12 cellular contexts compared by ENCODE assay signal in the genomic region with DNA sequence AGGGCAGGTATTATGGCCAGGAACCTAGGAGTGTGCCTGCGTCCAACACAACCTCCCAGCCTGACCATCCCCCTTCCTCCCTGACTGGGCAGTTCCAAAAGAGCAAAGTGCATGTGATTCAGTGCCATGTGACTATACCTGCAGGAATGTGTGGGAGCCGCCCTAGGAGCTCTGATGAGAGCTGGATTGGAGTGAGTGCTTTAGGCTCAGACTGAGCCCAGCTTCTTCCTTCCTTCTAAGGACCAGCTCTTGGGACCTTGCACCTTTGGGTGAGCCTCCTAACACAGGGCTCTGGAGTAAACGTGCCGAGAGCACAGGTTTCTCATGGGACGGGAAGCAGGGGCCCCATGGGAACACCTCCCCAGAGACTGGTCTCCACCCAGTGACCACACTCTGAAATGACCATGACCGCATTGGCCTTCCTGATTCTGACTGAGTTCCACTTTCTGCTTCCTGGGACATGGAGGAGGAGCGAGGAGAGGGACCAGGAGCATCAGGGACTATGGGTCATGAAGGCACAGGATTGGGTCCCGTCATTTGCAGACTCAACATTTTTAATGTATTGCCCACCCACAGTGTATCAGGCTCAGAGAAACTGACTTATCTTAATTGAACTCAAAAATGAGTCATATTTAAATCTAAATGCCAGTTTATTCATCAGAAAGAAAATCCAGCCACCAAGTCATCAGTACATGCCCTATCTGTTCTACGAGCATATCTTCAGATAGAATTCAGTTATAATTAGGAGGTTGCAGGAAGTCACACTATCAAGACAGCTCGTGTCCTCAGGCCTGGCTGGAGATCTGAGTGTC.
DNase-seq lines count a peak whose midpoint lies in the region; ATAC-seq lines count a peak whose summit lies in the region.
"Had no signal": no experiment of that assay in that cellular context is flagged by ENCODE, and none has a peak within 500 bp of the region (broad histone marks: within the 10 kb centered on the region; RNA-seq: fewer than 3 reads in every experiment).

No MANE protein-coding gene starts in this region.

- H3K9ac ChIP-seq in BLaER1 treated with 17β-estradiol and CSF1 and Interleukin-3, amounts not matched to agents 10 nM and 100 nM = no peak overlapping the region
- H3K9ac ChIP-seq in duodenal mucosa (ENCODE audit: low read depth in 1 of 2, low read length in 2 of 2) = peak overlapping the region in 1 of 2 donors; percentile 16

- no peak overlapping the region for H3K27ac ChIP-seq in BLaER1 treated with 17β-estradiol and CSF1 and Interleukin-3, amounts not matched to agents 10 nM and 100 nM
- peak overlapping the region; percentile 71 for H3K27ac ChIP-seq in duodenal mucosa (ENCODE audit: low read depth, low read length)

- peaks cover under 1 to 11% (median 9%) of the 10 kb centered on the region in 11 experiments; a peak in 17 of 22 replicates for H3K9me3 ChIP-seq in BLaER1 treated with 17β-estradiol and CSF1 and Interleukin-3, amounts not matched to agents 10 nM and 100 nM (replicated peaks in 1 of 11)
- no peaks in the 10 kb centered on the region for H3K9me3 ChIP-seq in duodenal mucosa (ENCODE audit: control insufficient read depth in 1 of 2, low read length in 2 of 2)

- no peak overlapping the region for H3K4me3 ChIP-seq in BLaER1 treated with 17β-estradiol and CSF1 and Interleukin-3, amounts not matched to agents 10 nM and 100 nM
- H3K4me3 ChIP-seq in duodenal mucosa (ENCODE audit: low read depth in 1 of 2, low read length in 2 of 2) = peak overlapping the region; percentile 5 to 38

- H3K36me3 ChIP-seq in BLaER1 treated with 17β-estradiol and CSF1 and Interleukin-3, amounts not matched to agents 10 nM and 100 nM = no peaks in the 10 kb centered on the region
- H3K36me3 ChIP-seq in duodenal mucosa (ENCODE audit: control insufficient read depth in 1 of 2, insufficient read depth in 2 of 2, low read length in 2 of 2) = no peaks in the 10 kb centered on the region

- no peaks in the 10 kb centered on the region for H4K20me1 ChIP-seq in BLaER1 treated with 17β-estradiol and CSF1 and Interleukin-3, amounts not matched to agents 10 nM and 100 nM

- ATAC-seq in HG03097 (IDR thresholded peaks at IDR 0.05; ENCODE audit: low FRiP score, unreplicated experiment) (no peak), GM21529 (IDR thresholded peaks at IDR 0.05; ENCODE audit: unreplicated experiment) (no peak), GM21526 (IDR thresholded peaks at IDR 0.05; ENCODE audit: low FRiP score, unreplicated experiment) (no peak)
- ATAC-seq: stimulated activated effector memory CD8-positive, alpha-beta T cell treated with anti-CD3 and anti-CD28 coated beads, Interleukin-12 subunit alpha, Interleukin-12 subunit beta, amount 100 ng/mL, for 72 hours had no signal

- peaks cover 21 to 79% (median 55%) of the 10 kb centered on the region in 10 experiments for H3K4me1 ChIP-seq in BLaER1 treated with 17β-estradiol and CSF1 and Interleukin-3, amounts not matched to agents 10 nM and 100 nM
- peaks cover 48 to 50% of the 10 kb centered on the region in 2 donors for H3K4me1 ChIP-seq in duodenal mucosa (ENCODE audit: control insufficient read depth in 1 of 2, insufficient read depth in 2 of 2, low read length in 2 of 2)

- H3K4me2 ChIP-seq in BLaER1 treated with 17β-estradiol and CSF1 and Interleukin-3, amounts not matched to agents 10 nM and 100 nM = peak overlapping the region; percentile 27 to 71 (median 49)

- DNase-seq in HuH-7 (ENCODE audit: low spot score) = peak; percentile 39
- DNase-seq in mesenteric fat pad (ENCODE audit: low spot score) = peak; percentile 53
- no peak for DNase-seq in NCI-H2107 (lab: John Stamatoyannopoulos, UW)
- DNase-seq: CD4-positive, CD25-positive, alpha-beta regulatory T cell; NCI-H748 treated with DMSO at 0.1 percent for 48 hours; T-helper 1 cell had no signal

- H3K27me3 ChIP-seq in BLaER1 treated with 17β-estradiol and CSF1 and Interleukin-3, amounts not matched to agents 10 nM and 100 nM = no peaks in the 10 kb centered on the region
- no peaks in the 10 kb centered on the region for H3K27me3 ChIP-seq in duodenal mucosa (ENCODE audit: control insufficient read depth in 1 of 2, insufficient read depth in 2 of 2, low read length in 2 of 2)

Comparison
In these comparisons a context has a peak if more than half of its experiments do, and no peak if none do; other contexts are left out.
1. H3K4me3 ChIP-seq: peak in duodenal mucosa (2 of 2); none in BLaER1 treated with 17β-estradiol and CSF1 and Interleukin-3, amounts not matched to agents 10 nM and 100 nM (0 of 10).